Comparison of ENCODE assay signal across 1 cellular context in genomic region chr6:36666726-36667591, GRCh38.
TF ChIP-seq lines count a peak whose summit lies in the region.

No MANE protein-coding gene starts in this region.

TF ChIP-seq in HepG2, 621 proteins besides CTCF, POLR2A, EP300 and RAD21 (continued from another document and continues in another):
- TF ChIP-seq AHDC1 (CRISPR knock-in tag; IDR thresholded peaks at IDR 0.05; ENCODE audit: borderline replicate concordance) (peak; percentile 85; the same call in 1 of the 2 replicates), DPF2 (CRISPR knock-in tag; IDR thresholded peaks at IDR 0.05; ENCODE audit: borderline replicate concordance, low read depth) (peak; percentile 95), ZNF597 (CRISPR knock-in tag; IDR thresholded peaks at IDR 0.05) (no peak), ONECUT2 (CRISPR knock-in tag; IDR thresholded peaks at IDR 0.05) (no peak), ZNF225 (CRISPR knock-in tag; IDR thresholded peaks at IDR 0.05) (peak; percentile 77; the same call in 1 of the 2 replicates), ZFP62 (CRISPR knock-in tag; IDR thresholded peaks at IDR 0.05) (no peak), CEBPB (IDR thresholded peaks at IDR 0.05; ENCODE audit: borderline replicate concordance, low read depth, low read length) (peak; percentile 100), ZNF782 (CRISPR knock-in tag; IDR thresholded peaks at IDR 0.05; ENCODE audit: borderline replicate concordance) (peak; percentile 37; the same call in 1 of the 2 replicates), TGIF2 (CRISPR knock-in tag; IDR thresholded peaks at IDR 0.05) (peak; percentile 81; the same call in 1 of the 2 replicates), ZFP37 (CRISPR knock-in tag; IDR thresholded peaks at IDR 0.05; ENCODE audit: borderline replicate concordance) (peak; percentile 68; the same call in 1 of the 2 replicates), ZNF879 (CRISPR knock-in tag; IDR thresholded peaks at IDR 0.05) (0 out of 2 replicates have a peak, but pooled peaks have one; percentile 57), PLSCR1 (CRISPR knock-in tag; IDR thresholded peaks at IDR 0.05; ENCODE audit: borderline replicate concordance) (no peak), SIX1 (CRISPR knock-in tag; IDR thresholded peaks at IDR 0.05; ENCODE audit: borderline replicate concordance) (peak; percentile 68; the same call in 1 of the 2 replicates), ZXDC (CRISPR knock-in tag; IDR thresholded peaks at IDR 0.05) (no peak), ZNF619 (CRISPR knock-in tag; IDR thresholded peaks at IDR 0.05) (peak; percentile 61; the same call in 1 of the 2 replicates), ZNF75D (CRISPR knock-in tag; IDR thresholded peaks at IDR 0.05; ENCODE audit: borderline replicate concordance) (no peak), XBP1 (CRISPR knock-in tag; IDR thresholded peaks at IDR 0.05) (0 out of 2 replicates have a peak, but pooled peaks have one; percentile 14), IKZF1 (IDR thresholded peaks at IDR 0.05) (no peak), MLX (CRISPR knock-in tag; IDR thresholded peaks at IDR 0.05) (peak; percentile 35; the same call in 1 of the 2 replicates), ZNF547 (CRISPR knock-in tag; IDR thresholded peaks at IDR 0.05) (no peak; the same call in 1 of the 2 replicates), GATAD1 (CRISPR knock-in tag; IDR thresholded peaks at IDR 0.05) (peak; percentile 73), HNRNPUL1 (IDR thresholded peaks at IDR 0.05; ENCODE audit: low read depth, low read length) (no peak), ZNF205 (CRISPR knock-in tag; IDR thresholded peaks at IDR 0.05) (peak; percentile 90), NFYB (CRISPR knock-in tag; IDR thresholded peaks at IDR 0.05) (no peak), ZMAT3 (CRISPR knock-in tag; conservative IDR thresholded peaks at IDR 0.05) (no peak), ZNF564 (CRISPR knock-in tag; IDR thresholded peaks at IDR 0.05) (0 out of 2 replicates have a peak, but pooled peaks have one; percentile 80), SRF (IDR thresholded peaks at IDR 0.05; ENCODE audit: low read depth, low read length) (no peak), SRSF9 (IDR thresholded peaks at IDR 0.05; ENCODE audit: borderline replicate concordance, insufficient read depth, low read depth, low read length, poor library complexity, severe bottlenecking) (no peak), REL (CRISPR knock-in tag; conservative IDR thresholded peaks at IDR 0.05) (no peak), ZNF737 (CRISPR knock-in tag; IDR thresholded peaks at IDR 0.05; ENCODE audit: borderline replicate concordance) (no peak), ATF7 (IDR thresholded peaks at IDR 0.05) (peak; percentile 90), ATF7 (CRISPR knock-in tag; IDR thresholded peaks at IDR 0.05) (peak; percentile 94), NFE2 (CRISPR knock-in tag; IDR thresholded peaks at IDR 0.05) (no peak), JDP2 (CRISPR knock-in tag; IDR thresholded peaks at IDR 0.05; ENCODE audit: borderline replicate concordance) (no peak), NCOA1 (CRISPR knock-in tag; IDR thresholded peaks at IDR 0.05) (no peak), NKX3-1 (CRISPR knock-in tag; IDR thresholded peaks at IDR 0.05) (peak; percentile 84), ZNF460 (CRISPR knock-in tag; IDR thresholded peaks at IDR 0.05; ENCODE audit: borderline replicate concordance) (peak; percentile 61; the same call in 1 of the 2 replicates), ZNF276 (CRISPR knock-in tag; IDR thresholded peaks at IDR 0.05; ENCODE audit: low read depth) (no peak), SOX6 (IDR thresholded peaks at IDR 0.05) (no peak), SOX6 (CRISPR knock-in tag; IDR thresholded peaks at IDR 0.05) (peak; percentile 97), ZNF451 (CRISPR knock-in tag; IDR thresholded peaks at IDR 0.05) (peak; percentile 66; the same call in 1 of the 2 replicates), NCOA2 (CRISPR knock-in tag; IDR thresholded peaks at IDR 0.05) (peak; percentile 88), ZNF589 (CRISPR knock-in tag; conservative IDR thresholded peaks at IDR 0.05) (no peak; the same call in 1 of the 2 replicates), NFRKB (IDR thresholded peaks at IDR 0.05) (no peak), CBX1 (IDR thresholded peaks at IDR 0.05; ENCODE audit: low read depth) (peak; percentile 90), ZNF3 (CRISPR knock-in tag; IDR thresholded peaks at IDR 0.05) (peak; percentile 43; the same call in 1 of the 2 replicates), ZNF629 (CRISPR knock-in tag; conservative IDR thresholded peaks at IDR 0.05) (peak; percentile 68)
- TF ChIP-seq, protein P1, sequence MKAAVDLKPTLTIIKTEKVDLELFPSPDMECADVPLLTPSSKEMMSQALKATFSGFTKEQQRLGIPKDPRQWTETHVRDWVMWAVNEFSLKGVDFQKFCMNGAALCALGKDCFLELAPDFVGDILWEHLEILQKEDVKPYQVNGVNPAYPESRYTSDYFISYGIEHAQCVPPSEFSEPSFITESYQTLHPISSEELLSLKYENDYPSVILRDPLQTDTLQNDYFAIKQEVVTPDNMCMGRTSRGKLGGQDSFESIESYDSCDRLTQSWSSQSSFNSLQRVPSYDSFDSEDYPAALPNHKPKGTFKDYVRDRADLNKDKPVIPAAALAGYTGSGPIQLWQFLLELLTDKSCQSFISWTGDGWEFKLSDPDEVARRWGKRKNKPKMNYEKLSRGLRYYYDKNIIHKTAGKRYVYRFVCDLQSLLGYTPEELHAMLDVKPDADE (CRISPR knock-in tag; IDR thresholded peaks at IDR 0.05), result no peak
- TF ChIP-seq, protein P2, sequence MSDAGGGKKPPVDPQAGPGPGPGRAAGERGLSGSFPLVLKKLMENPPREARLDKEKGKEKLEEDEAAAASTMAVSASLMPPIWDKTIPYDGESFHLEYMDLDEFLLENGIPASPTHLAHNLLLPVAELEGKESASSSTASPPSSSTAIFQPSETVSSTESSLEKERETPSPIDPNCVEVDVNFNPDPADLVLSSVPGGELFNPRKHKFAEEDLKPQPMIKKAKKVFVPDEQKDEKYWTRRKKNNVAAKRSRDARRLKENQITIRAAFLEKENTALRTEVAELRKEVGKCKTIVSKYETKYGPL (CRISPR knock-in tag; IDR thresholded peaks at IDR 0.05), result peak; percentile 85; the same call in 1 of the 2 replicates
- TF ChIP-seq, protein P3, sequence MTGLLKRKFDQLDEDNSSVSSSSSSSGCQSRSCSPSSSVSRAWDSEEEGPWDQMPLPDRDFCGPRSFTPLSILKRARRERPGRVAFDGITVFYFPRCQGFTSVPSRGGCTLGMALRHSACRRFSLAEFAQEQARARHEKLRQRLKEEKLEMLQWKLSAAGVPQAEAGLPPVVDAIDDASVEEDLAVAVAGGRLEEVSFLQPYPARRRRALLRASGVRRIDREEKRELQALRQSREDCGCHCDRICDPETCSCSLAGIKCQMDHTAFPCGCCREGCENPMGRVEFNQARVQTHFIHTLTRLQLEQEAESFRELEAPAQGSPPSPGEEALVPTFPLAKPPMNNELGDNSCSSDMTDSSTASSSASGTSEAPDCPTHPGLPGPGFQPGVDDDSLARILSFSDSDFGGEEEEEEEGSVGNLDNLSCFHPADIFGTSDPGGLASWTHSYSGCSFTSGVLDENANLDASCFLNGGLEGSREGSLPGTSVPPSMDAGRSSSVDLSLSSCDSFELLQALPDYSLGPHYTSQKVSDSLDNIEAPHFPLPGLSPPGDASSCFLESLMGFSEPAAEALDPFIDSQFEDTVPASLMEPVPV (CRISPR knock-in tag; IDR thresholded peaks at IDR 0.05), result 0 out of 2 replicates have a peak, but pooled peaks have one; percentile 33
